ENCODE assay signal across 25 cellular contexts in the genomic region with DNA sequence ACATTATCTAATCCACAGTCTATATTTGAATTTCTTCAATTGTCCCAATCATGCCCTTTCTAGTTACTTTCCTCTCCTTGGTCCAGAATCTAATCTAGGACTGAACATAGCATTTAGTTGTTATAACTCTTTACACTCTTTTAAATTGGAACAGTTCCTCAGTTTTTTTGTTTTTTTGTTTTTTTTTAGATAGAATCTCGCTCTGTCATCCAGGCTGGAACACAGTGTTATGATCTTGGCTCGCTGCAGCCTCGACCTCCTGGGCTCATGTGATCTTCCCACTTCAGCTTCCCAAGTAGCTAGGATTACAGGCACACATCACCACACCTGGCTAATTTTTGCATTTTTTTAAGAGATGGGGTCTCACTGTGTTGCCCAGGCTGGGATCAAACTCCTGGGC.
"Had no signal": no experiment of that assay in that cellular context is flagged by ENCODE, and none has a peak within 500 bp of the region (broad histone marks: within the 10 kb centered on the region; RNA-seq: fewer than 3 reads in every experiment).

No MANE protein-coding gene starts in this region.

- H3K9me3 Mint-ChIP-seq: activated naive CD4-positive, alpha-beta T cell treated with anti-CD3 and anti-CD28 coated beads, Interleukin-2, amount 50 U/mL, for 72 hours; activated T-helper 2 cell treated with anti-CD3 and anti-CD28 coated beads, Interferon-gamma antibody, Interleukin-2, Interleukin-4, amounts not matched to agents 10 μg/mL and 5 μg/mL and 100 μg/mL, durations not matched to agents 14 hours and 24 hours and 36 hours; natural killer cell; T-helper 2 cell treated with Interferon-gamma antibody and Interleukin-4, amounts not matched to agents 5 μg/mL and 100 μg/mL, for 36 hours had no signal

- H3K27me3 ChIP-seq: body of pancreas, cardiac muscle cell, dorsolateral prefrontal cortex, gastroesophageal sphincter, upper lobe of left lung had no signal

- H3K4me1 Mint-ChIP-seq: activated CD4-positive, alpha-beta T cell treated with anti-CD3 and anti-CD28 coated beads for 36 hours; activated CD8-positive, alpha-beta memory T cell treated with anti-CD3 and anti-CD28 coated beads, Interleukin-2, amount 10 ng/mL, durations not matched to agents 7 days and 5 days; immature natural killer cell; natural killer cell had no signal

- H3K27me3 Mint-ChIP-seq: activated CD4-positive, alpha-beta T cell treated with anti-CD3 and anti-CD28 coated beads for 36 hours had no signal

- H3K4me3 ChIP-seq: body of pancreas, cardiac muscle cell, coronary artery, dorsolateral prefrontal cortex, gastroesophageal sphincter, lower lobe of right lung, upper lobe of left lung had no signal

- H3K4me3 Mint-ChIP-seq: activated CD4-positive, alpha-beta T cell treated with anti-CD3 and anti-CD28 coated beads for 36 hours; activated CD8-positive, alpha-beta memory T cell treated with anti-CD3 and anti-CD28 coated beads, Interleukin-2, amount 10 ng/mL, durations not matched to agents 7 days and 5 days; activated CD8-positive, alpha-beta T cell treated with anti-CD3 and anti-CD28 coated beads, Interleukin-2, amount 10 ng/mL, durations not matched to agents 7 days and 5 days; immature natural killer cell; natural killer cell; T-helper 2 cell treated with Interferon-gamma antibody and Interleukin-4, amounts not matched to agents 5 μg/mL and 100 μg/mL, for 36 hours had no signal

- H3K27ac Mint-ChIP-seq: activated CD4-positive, alpha-beta T cell treated with anti-CD3 and anti-CD28 coated beads for 36 hours; activated CD8-positive, alpha-beta memory T cell treated with anti-CD3 and anti-CD28 coated beads, Interleukin-2, amount 10 ng/mL, durations not matched to agents 7 days and 5 days; activated CD8-positive, alpha-beta T cell treated with anti-CD3 and anti-CD28 coated beads, Interleukin-2, amount 10 ng/mL, durations not matched to agents 7 days and 5 days; activated naive CD4-positive, alpha-beta T cell treated with anti-CD3 and anti-CD28 coated beads, Interleukin-2, amount 50 U/mL, for 72 hours; activated T-helper 2 cell treated with anti-CD3 and anti-CD28 coated beads, Interferon-gamma antibody, Interleukin-2, Interleukin-4, amounts not matched to agents 10 μg/mL and 5 μg/mL and 100 μg/mL, durations not matched to agents 14 hours and 24 hours and 36 hours; immature natural killer cell; natural killer cell; T-helper 2 cell treated with Interferon-gamma antibody and Interleukin-4, amounts not matched to agents 5 μg/mL and 100 μg/mL, for 36 hours had no signal

- ATAC-seq: activated CD4-positive, alpha-beta T cell treated with anti-CD3 and anti-CD28 coated beads for 36 hours; activated CD8-positive, alpha-beta memory T cell treated with anti-CD3 and anti-CD28 coated beads, Interleukin-2, amount 10 ng/mL, durations not matched to agents 7 days and 5 days; activated CD8-positive, alpha-beta T cell treated with anti-CD3 and anti-CD28 coated beads, Interleukin-2, amount 10 ng/mL, durations not matched to agents 7 days and 5 days; activated naive CD4-positive, alpha-beta T cell treated with anti-CD3 and anti-CD28 coated beads, Interleukin-2, amount 50 U/mL, for 72 hours; body of pancreas; gastroesophageal sphincter; left colon; lower lobe of right lung; natural killer cell had no signal

- H3K36me3 ChIP-seq: cardiac muscle cell, gastroesophageal sphincter, lower lobe of right lung, upper lobe of left lung had no signal

- H3K27ac ChIP-seq: body of pancreas, cardiac muscle cell had no signal

- H3K9me3 ChIP-seq: body of pancreas, gastroesophageal sphincter, lower lobe of right lung, upper lobe of left lung had no signal

- DNase-seq: activated CD4-positive, alpha-beta T cell treated with anti-CD3 and anti-CD28 coated beads for 36 hours; activated CD4-positive, CD25-positive, alpha-beta regulatory T cell; activated CD8-positive, alpha-beta memory T cell treated with anti-CD3 and anti-CD28 coated beads, Interleukin-2, amount 10 ng/mL, durations not matched to agents 7 days and 5 days; activated CD8-positive, alpha-beta T cell treated with anti-CD3 and anti-CD28 coated beads, Interleukin-2, amount 10 ng/mL, durations not matched to agents 7 days and 5 days; activated T-cell treated with anti-CD3 and anti-CD28 coated beads, Interleukin-2, amount 50 U/mL, for 48 hours; body of pancreas; dorsolateral prefrontal cortex; effector memory CD4-positive, alpha-beta T cell; hypothalamus; immature natural killer cell; kidney; left colon; lower lobe of right lung; mesenchymal stem cell; natural killer cell; stimulated activated CD4-positive, alpha-beta T cell treated with anti-CD3 and anti-CD28 coated beads, Interleukin-2, amount 100 ng/mL, for 48 hours; stimulated activated naive CD4-positive, alpha-beta T cell treated with Interleukin-2 at 50 U/mL for 16 hours; T-helper 1 cell; upper lobe of left lung had no signal

- H3K36me3 Mint-ChIP-seq: activated CD8-positive, alpha-beta memory T cell treated with anti-CD3 and anti-CD28 coated beads, Interleukin-2, amount 10 ng/mL, durations not matched to agents 7 days and 5 days; activated naive CD4-positive, alpha-beta T cell treated with anti-CD3 and anti-CD28 coated beads, Interleukin-2, amount 50 U/mL, for 72 hours; immature natural killer cell; natural killer cell had no signal
